In genomic region chr2:103991591-103991990, GRCh38 we compare ENCODE assay signal across 15 cellular contexts.
DNase-seq lines count a peak whose midpoint lies in the region; ATAC-seq and TF ChIP-seq lines count a peak whose summit lies in the region.
"Had no signal": no experiment of that assay in that cellular context is flagged by ENCODE, and none has a peak within 500 bp of the region (broad histone marks: within the 10 kb centered on the region; RNA-seq: fewer than 3 reads in every experiment).

No MANE protein-coding gene starts in this region.

- no peaks in the 10 kb centered on the region for H3K79me2 ChIP-seq in MM.1S (ENCODE audit: low read length)
- H3K79me2 ChIP-seq: parathyroid adenoma had no signal

- no peaks in the 10 kb centered on the region for H3K9me3 ChIP-seq in MM.1S (replicated peaks; ENCODE audit: insufficient read depth, low read length)
- H3K9me3 ChIP-seq in endodermal cell (ENCODE audit: control insufficient read depth, low read length) = no peaks in the 10 kb centered on the region

- DNase-seq in SIG-M5 treated with dmso at 0.1 percent for 504 hours (lab: John Stamatoyannopoulos, UW; ENCODE audit: unreplicated experiment) (peak; percentile 0), SIG-M5 (lab: John Stamatoyannopoulos, UW) (no peak), MM.1S (no peak), endodermal cell (no peak), type B pancreatic cell (ENCODE audit: extremely low spot score, unreplicated experiment) (no peak), HPDE6-E6E7 (ENCODE audit: extremely low spot score) (no peak)
- no peak for DNase-seq in activated naive CD4-positive, alpha-beta T cell treated with anti-CD3 and anti-CD28 coated beads, Interleukin-2, amount 10 ng/mL, durations not matched to agents 7 days and 5 days
- DNase-seq: activated CD4-positive, alpha-beta memory T cell treated with anti-CD3 and anti-CD28 coated beads, Interleukin-2, amount 10 ng/mL, durations not matched to agents 7 days and 5 days; activated naive CD4-positive, alpha-beta T cell treated with anti-CD3 and anti-CD28 coated beads for 36 hours; caudate nucleus; stimulated activated CD4-positive, alpha-beta T cell treated with anti-CD3 and anti-CD28 coated beads, Interleukin-1b, Interleukin-23, amount 100 ng/mL, for 48 hours; T-helper 9 cell had no signal

- H4K20me1 ChIP-seq in MM.1S (ENCODE audit: insufficient read depth, low read length) = no peaks in the 10 kb centered on the region

- no peak overlapping the region for H2AFZ ChIP-seq in MM.1S (ENCODE audit: low read length)
- H2AFZ ChIP-seq: parathyroid adenoma had no signal

- H3K36me3 Mint-ChIP-seq in endodermal cell (ENCODE audit: low read depth) (no peaks in the 10 kb centered on the region), type B pancreatic cell (no peaks in the 10 kb centered on the region)
- H3K36me3 Mint-ChIP-seq in activated naive CD4-positive, alpha-beta T cell treated with anti-CD3 and anti-CD28 coated beads, Interleukin-2, amount 10 ng/mL, durations not matched to agents 7 days and 5 days = no peaks in the 10 kb centered on the region
- H3K36me3 Mint-ChIP-seq: memory B cell had no signal

- no peaks in the 10 kb centered on the region for H3K27me3 ChIP-seq in MM.1S (replicated peaks; ENCODE audit: insufficient read depth, low read length)
- no peaks in the 10 kb centered on the region for H3K27me3 ChIP-seq in endodermal cell (ENCODE audit: control insufficient read depth, insufficient read depth, low read length, poor library complexity, severe bottlenecking)

- H3K4me3 ChIP-seq in MM.1S (ENCODE audit: low read length) (no peak overlapping the region), endodermal cell (ENCODE audit: low read length) (no peak overlapping the region)

- H3K4me3 Mint-ChIP-seq in endodermal cell (no peak overlapping the region), type B pancreatic cell (no peak overlapping the region)
- H3K4me3 Mint-ChIP-seq in activated naive CD4-positive, alpha-beta T cell treated with anti-CD3 and anti-CD28 coated beads, Interleukin-2, amount 10 ng/mL, durations not matched to agents 7 days and 5 days = no peak overlapping the region
- H3K4me3 Mint-ChIP-seq: activated CD4-positive, alpha-beta memory T cell treated with anti-CD3 and anti-CD28 coated beads, Interleukin-2, amount 10 ng/mL, durations not matched to agents 7 days and 5 days; activated naive CD4-positive, alpha-beta T cell treated with anti-CD3 and anti-CD28 coated beads for 36 hours; memory B cell had no signal

- 79 to 100% methylated on average over 2 of the region's 2 CpGs for WGBS in endodermal cell (ENCODE audit: insufficient coverage in 1 of 2, insufficient read length in 1 of 2), 2 experiments

- H3F3A ChIP-seq in MM.1S (ENCODE audit: insufficient read depth, low read length) = no peaks in the 10 kb centered on the region

- H3K27ac ChIP-seq in MM.1S (ENCODE audit: low read length) (no peak overlapping the region), endodermal cell (ENCODE audit: low read depth, low read length) (no peak overlapping the region)
- H3K27ac ChIP-seq: parathyroid adenoma had no signal

- no peak overlapping the region for H3K9ac ChIP-seq in MM.1S (ENCODE audit: low read length)
- no peak overlapping the region for H3K9ac ChIP-seq in endodermal cell (ENCODE audit: extremely low read depth, low read length, poor library complexity, severe bottlenecking)
- H3K9ac ChIP-seq: parathyroid adenoma had no signal

- TF ChIP-seq CTCF in MM.1S (IDR thresholded peaks at IDR 0.05; ENCODE audit: low read length) (peak; percentile 26; the same call in 1 of the 2 replicates), endodermal cell (conservative IDR thresholded peaks at IDR 0.05) (peak; percentile 78), type B pancreatic cell (conservative IDR thresholded peaks at IDR 0.05) (peak; percentile 58)

- H3K27ac Mint-ChIP-seq in endodermal cell (no peak overlapping the region), type B pancreatic cell (no peak overlapping the region)
- no peak overlapping the region for H3K27ac Mint-ChIP-seq in activated naive CD4-positive, alpha-beta T cell treated with anti-CD3 and anti-CD28 coated beads, Interleukin-2, amount 10 ng/mL, durations not matched to agents 7 days and 5 days
- H3K27ac Mint-ChIP-seq: activated CD4-positive, alpha-beta memory T cell treated with anti-CD3 and anti-CD28 coated beads, Interleukin-2, amount 10 ng/mL, durations not matched to agents 7 days and 5 days; activated naive CD4-positive, alpha-beta T cell treated with anti-CD3 and anti-CD28 coated beads for 36 hours; memory B cell had no signal

- no peaks in the 10 kb centered on the region for H3K4me1 ChIP-seq in MM.1S (ENCODE audit: low read length)
- H3K4me1 ChIP-seq in endodermal cell (ENCODE audit: control insufficient read depth, insufficient read depth, low read length) = no peaks in the 10 kb centered on the region
- H3K4me1 ChIP-seq: parathyroid adenoma had no signal

- H3K36me3 ChIP-seq in MM.1S (replicated peaks; ENCODE audit: insufficient read depth, low read length) = no peaks in the 10 kb centered on the region
- no peaks in the 10 kb centered on the region for H3K36me3 ChIP-seq in endodermal cell (ENCODE audit: control insufficient read depth, insufficient read depth, low read length)

- H3K4me1 Mint-ChIP-seq in endodermal cell (no peaks in the 10 kb centered on the region), type B pancreatic cell (ENCODE audit: unreplicated experiment) (no peaks in the 10 kb centered on the region)
- no peaks in the 10 kb centered on the region for H3K4me1 Mint-ChIP-seq in activated naive CD4-positive, alpha-beta T cell treated with anti-CD3 and anti-CD28 coated beads, Interleukin-2, amount 10 ng/mL, durations not matched to agents 7 days and 5 days
- H3K4me1 Mint-ChIP-seq: activated CD4-positive, alpha-beta memory T cell treated with anti-CD3 and anti-CD28 coated beads, Interleukin-2, amount 10 ng/mL, durations not matched to agents 7 days and 5 days; memory B cell had no signal

- CTCF ChIA-PET in activated naive CD4-positive, alpha-beta T cell treated with anti-CD3 and anti-CD28 coated beads, Interleukin-2, amount 10 ng/mL, durations not matched to agents 7 days and 5 days (lab: Charles Lee) = no interaction called here

- no peaks in the 10 kb centered on the region for H3K9me3 Mint-ChIP-seq in endodermal cell
- H3K9me3 Mint-ChIP-seq in type B pancreatic cell = peaks cover 5% of the 10 kb centered on the region
- H3K9me3 Mint-ChIP-seq in activated naive CD4-positive, alpha-beta T cell treated with anti-CD3 and anti-CD28 coated beads, Interleukin-2, amount 10 ng/mL, durations not matched to agents 7 days and 5 days = peaks cover 8% of the 10 kb centered on the region

- H3K27me3 Mint-ChIP-seq in endodermal cell (ENCODE audit: insufficient read depth) (peaks cover 6% of the 10 kb centered on the region), type B pancreatic cell (peaks cover 4% of the 10 kb centered on the region)
- no peaks in the 10 kb centered on the region for H3K27me3 Mint-ChIP-seq in activated naive CD4-positive, alpha-beta T cell treated with anti-CD3 and anti-CD28 coated beads, Interleukin-2, amount 10 ng/mL, durations not matched to agents 7 days and 5 days
- H3K27me3 Mint-ChIP-seq: activated CD4-positive, alpha-beta memory T cell treated with anti-CD3 and anti-CD28 coated beads, Interleukin-2, amount 10 ng/mL, durations not matched to agents 7 days and 5 days; memory B cell had no signal

- H3K4me2 ChIP-seq in MM.1S (ENCODE audit: low read depth, low read length) = no peak overlapping the region

- H3K9me2 ChIP-seq in MM.1S (replicated peaks; ENCODE audit: insufficient read depth, low read length) = no peaks in the 10 kb centered on the region

- no peak for ATAC-seq in HG03196 (IDR thresholded peaks at IDR 0.05; ENCODE audit: unreplicated experiment)

Comparison
In these comparisons a context has a peak if more than half of its experiments do, and no peak if none do; other contexts are left out.
1. CTCF ChIP-seq: peak in every context shown above with its lines; median percentile 78 in endodermal cell; 58 in type B pancreatic cell; 26 in MM.1S.